ENCODE assay signal across 8 cellular contexts in the genomic region with DNA sequence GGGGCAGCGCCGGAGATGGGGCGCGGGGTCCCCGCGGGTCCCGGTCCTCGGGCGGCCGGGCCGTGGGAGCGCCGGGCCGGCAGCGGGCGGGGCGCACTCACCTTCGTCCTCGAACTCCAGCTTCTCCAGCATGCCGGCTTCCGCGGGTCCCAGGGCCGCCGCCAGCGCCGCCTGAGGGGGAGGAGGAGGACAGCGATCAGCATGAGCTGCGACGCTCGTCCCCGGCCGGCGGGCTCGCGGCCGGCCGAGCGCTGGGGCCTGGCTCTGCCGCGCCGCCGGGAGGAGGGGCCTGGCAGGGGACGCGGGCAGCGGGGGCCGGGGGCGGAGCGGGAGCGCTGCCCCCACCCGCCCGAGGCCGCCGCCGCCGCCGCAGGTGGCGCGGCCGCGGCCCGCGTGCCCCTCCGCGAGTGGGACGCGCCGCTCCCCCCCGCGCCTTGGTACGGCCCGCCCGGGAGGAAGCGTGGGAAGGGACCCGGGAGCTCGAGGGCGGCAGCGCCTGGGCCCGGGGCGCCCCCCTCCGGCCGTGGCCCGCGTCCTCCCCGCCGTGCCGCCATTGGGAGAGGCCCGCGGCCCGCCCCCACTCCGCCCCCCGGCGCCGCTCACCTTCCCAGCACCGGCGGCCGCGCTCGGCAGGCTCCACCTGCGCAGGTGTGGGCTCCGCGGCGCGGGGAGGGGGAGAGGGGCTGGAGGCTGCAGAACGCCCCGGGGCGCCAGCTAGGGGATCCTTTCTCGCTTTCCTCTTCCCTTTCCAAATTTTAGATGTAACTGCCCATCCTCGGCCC.
DNase-seq lines count a peak whose midpoint lies in the region; ATAC-seq and TF ChIP-seq lines count a peak whose summit lies in the region.

No MANE protein-coding gene starts in this region.

- H3K4me3 ChIP-seq in H7 (ENCODE audit: insufficient read depth, low read depth, low read length) (peak overlapping the region; percentile 67), Loucy (ENCODE audit: low read length, poor library complexity, severe bottlenecking) (peak overlapping the region; percentile 74), heart right ventricle (peak overlapping the region; percentile 50 to 82 (median 66))

- H3K27me3 ChIP-seq in H7 (ENCODE audit: control insufficient read depth, insufficient read depth, low read length) = peaks cover 8% of the 10 kb centered on the region
- H3K27me3 ChIP-seq in Loucy (ENCODE audit: insufficient read depth, low read length, poor library complexity, severe bottlenecking) = no peaks in the 10 kb centered on the region
- no peaks in the 10 kb centered on the region for H3K27me3 ChIP-seq in heart right ventricle

- H3K36me3 ChIP-seq in H7 (replicated peaks; ENCODE audit: control insufficient read depth, insufficient read depth, low read length) (no peaks in the 10 kb centered on the region), Loucy (ENCODE audit: insufficient read depth, low read length) (no peaks in the 10 kb centered on the region), heart right ventricle (no peaks in the 10 kb centered on the region)

- peaks cover 11% of the 10 kb centered on the region; the same call in 1 of the 2 replicates for H3F3A ChIP-seq in Loucy (ENCODE audit: low read depth)

- WGBS in heart right ventricle, 2 donors = 1% methylated on average over 79 to 102 of the region's 108 CpGs

- TF ChIP-seq CTCF in GM10266 (IDR thresholded peaks at IDR 0.05; ENCODE audit: control insufficient read depth, insufficient read depth, low read depth, missing control alignments) = peak; percentile 73
- TF ChIP-seq CTCF in Loucy (conservative IDR thresholded peaks at IDR 0.05; ENCODE audit: low read length) = no peak; the same call in 1 of the 2 replicates
- TF ChIP-seq CTCF in heart right ventricle (IDR thresholded peaks at IDR 0.05) = peak in 8 of 9 donors; percentile 18 to 53 (median 32)

- H3K4me1 Mint-ChIP-seq in activated naive CD8-positive, alpha-beta T cell treated with anti-CD3 and anti-CD28 coated beads, Interleukin-2, amount 50 U/mL, for 24 hours = peaks cover 20% of the 10 kb centered on the region

- no peaks in the 10 kb centered on the region for H3K9me3 Mint-ChIP-seq in activated naive CD8-positive, alpha-beta T cell treated with anti-CD3 and anti-CD28 coated beads, Interleukin-2, amount 50 U/mL, for 24 hours

- H2AFZ ChIP-seq in Loucy (ENCODE audit: low read length) = peak overlapping the region; percentile 41; the same call in 1 of the 2 replicates

- no peaks in the 10 kb centered on the region for H3K36me3 Mint-ChIP-seq in activated naive CD8-positive, alpha-beta T cell treated with anti-CD3 and anti-CD28 coated beads, Interleukin-2, amount 50 U/mL, for 24 hours (ENCODE audit: low read depth)

- H3K9ac ChIP-seq in Loucy (ENCODE audit: low read depth, low read length, poor library complexity, severe bottlenecking) = peak overlapping the region; percentile 63

- no peaks in the 10 kb centered on the region for H3K9me2 ChIP-seq in Loucy (replicated peaks; ENCODE audit: low read depth, low read length)

- H3K27me3 Mint-ChIP-seq in activated naive CD8-positive, alpha-beta T cell treated with anti-CD3 and anti-CD28 coated beads, Interleukin-2, amount 50 U/mL, for 24 hours = no peaks in the 10 kb centered on the region

- peaks cover 5% of the 10 kb centered on the region; the same call in 1 of the 2 replicates for H3K79me2 ChIP-seq in Loucy (ENCODE audit: insufficient read depth, low read length)

- peak overlapping the region; percentile 86 for H3K4me3 Mint-ChIP-seq in activated naive CD8-positive, alpha-beta T cell treated with anti-CD3 and anti-CD28 coated beads, Interleukin-2, amount 50 U/mL, for 24 hours

- intact Hi-C loops in heart right ventricle (cut with DNase I) (loop anchor here in 6 of 10 donors (2.0 to 10.0 kb wide), 8 partner anchors 55 to 125 kb away; no protein-coding TSS in a partner anchor), posterior vena cava (cut with DNase I) (loop anchor here in 1 of 2 donors (1.0 to 2.0 kb wide), 2 partner anchors 31 to 49 kb away; no protein-coding TSS in a partner anchor)

- peak overlapping the region; percentile 87 for H3K27ac Mint-ChIP-seq in activated naive CD8-positive, alpha-beta T cell treated with anti-CD3 and anti-CD28 coated beads, Interleukin-2, amount 50 U/mL, for 24 hours

- no peaks in the 10 kb centered on the region for H4K20me1 ChIP-seq in Loucy (ENCODE audit: insufficient read depth, low read length, poor library complexity, severe bottlenecking)

- peak; percentile 83 for ATAC-seq in activated naive CD8-positive, alpha-beta T cell treated with anti-CD3 and anti-CD28 coated beads, Interleukin-2, amount 50 U/mL, for 24 hours
- ATAC-seq in heart right ventricle = peak; percentile 82 to 92 (median 86)

- peaks cover 11% of the 10 kb centered on the region for H3K4me1 ChIP-seq in Loucy (ENCODE audit: insufficient read depth, low read length, poor library complexity, severe bottlenecking)
- peaks cover 0 to 45% (median 28%) of the 10 kb centered on the region in 9 donors for H3K4me1 ChIP-seq in heart right ventricle

- H3K4me2 ChIP-seq in Loucy (ENCODE audit: low read depth, low read length, poor library complexity, severe bottlenecking) = peak overlapping the region; percentile 94

- peak; percentile 94 for DNase-seq in GM10266 (ENCODE audit: extremely low spot score)
- DNase-seq in H7 = peak; percentile 95
- peak; percentile 70 to 76 for DNase-seq in SW 1271 (lab: John Stamatoyannopoulos, UW)
- peak; percentile 90 for DNase-seq in activated naive CD8-positive, alpha-beta T cell treated with anti-CD3 and anti-CD28 coated beads, Interleukin-2, amount 50 U/mL, for 24 hours
- peak; percentile 84 to 88 for DNase-seq in heart right ventricle
- peak; percentile 92 for DNase-seq in posterior vena cava (ENCODE audit: low spot score)
- peak; percentile 87 for DNase-seq in ureter (ENCODE audit: low spot score)

- H3K9me3 ChIP-seq in Loucy (ENCODE audit: insufficient read depth, low read depth, low read length) (no peaks in the 10 kb centered on the region), heart right ventricle (peaks cover 0 to 10% (median 0%) of the 10 kb centered on the region in 11 donors)

- peak overlapping the region; percentile 91 to 95 (median 93) for H3K27ac ChIP-seq in heart right ventricle

Comparison
In these comparisons a context has a peak if more than half of its experiments do, and no peak if none do; other contexts are left out.
1. Peak in every context shown above with its lines: DNase-seq, ATAC-seq, H3K4me3 ChIP-seq and H3K27ac ChIP-seq.